ENCODE assay signal across 1 cellular context in genomic region chr6:109093732-109094131, GRCh38.
TF ChIP-seq lines count a peak whose summit lies in the region.

No MANE protein-coding gene starts in this region.

TF ChIP-seq in K562, 482 proteins besides CTCF, POLR2A, EP300 and RAD21:
- TF ChIP-seq MAZ (CRISPR knock-in tag; conservative IDR thresholded peaks at IDR 0.05 in 1 of 2, IDR thresholded peaks at IDR 0.05 in 1 of 2) (no peak), PCBP2 (IDR thresholded peaks at IDR 0.05; ENCODE audit: low read depth, low read length, poor library complexity, severe bottlenecking) (no peak), CHD1 (IDR thresholded peaks at IDR 0.05; ENCODE audit: low read length) (no peak)
